Comparison of ENCODE assay signal across 12 cellular contexts in genomic region chr17:61757168-61757567, GRCh38.
A peak's percentile ranks its signal among the peaks of the same experiment; 100 is the strongest.
DNase-seq lines count a peak whose midpoint lies in the region; ATAC-seq, FAIRE-seq and TF ChIP-seq lines count a peak whose summit lies in the region.
"Had no signal": no experiment of that assay in that cellular context is flagged by ENCODE, and none has a peak within 500 bp of the region (broad histone marks: within the 10 kb centered on the region; RNA-seq: fewer than 3 reads in every experiment).

No MANE protein-coding gene starts in this region.

- FAIRE-seq in GM12891 (lab: Jason Lieb, UNC) = peak; percentile 59

- intact Hi-C loops in Right ventricle myocardium superior (cut with DNase I) = no loop called here

- TF ChIP-seq POLR2A in GM12891 (IDR thresholded peaks at IDR 0.05; ENCODE audit: low read depth, low read length) = no peak

- DNase-seq in GM12891 (ENCODE audit: insufficient read length, low spot score) (no peak), NCI-H2107 treated with DMSO at 0.1 percent for 48 hours (lab: John Stamatoyannopoulos, UW; ENCODE audit: unreplicated experiment) (peak; percentile 43), NCI-H2081 treated with DMSO at 0.1 percent for 48 hours (lab: John Stamatoyannopoulos, UW) (no peak), Right ventricle myocardium superior (no peak), DMS153 (lab: John Stamatoyannopoulos, UW) (no peak)
- DNase-seq: activated T-cell treated with anti-CD3 and anti-CD28 coated beads, Interleukin-2, amount 50 U/mL, for 4 hours; hypothalamus; NCI-H187; stimulated activated CD4-positive, alpha-beta T cell treated with anti-CD3 and anti-CD28 coated beads, Interleukin-12 subunit alpha, Interleukin-12 subunit beta, amount 100 ng/mL, for 4 hours had no signal

- ATAC-seq in GM19463 (IDR thresholded peaks at IDR 0.05; ENCODE audit: unreplicated experiment) (peak; percentile 61), HG02970 (IDR thresholded peaks at IDR 0.05; ENCODE audit: low FRiP score, unreplicated experiment) (peak; percentile 68), HG03025 (IDR thresholded peaks at IDR 0.05; ENCODE audit: low FRiP score, unreplicated experiment) (no peak), Right ventricle myocardium superior (ENCODE audit: poor library complexity) (no peak)
- ATAC-seq: activated T-cell treated with anti-CD3 and anti-CD28 coated beads, Interleukin-2, amount 50 U/mL, for 4 hours had no signal

TF ChIP-seq in GM12891, 5 proteins besides CTCF, POLR2A, EP300 and RAD21:
- TF ChIP-seq POU2F2 (IDR thresholded peaks at IDR 0.05; ENCODE audit: low read depth, low read length) = no peak
- no peak for TF ChIP-seq SPI1 (IDR thresholded peaks at IDR 0.05; ENCODE audit: low read depth, low read length)
- no peak for TF ChIP-seq PAX5 (IDR thresholded peaks at IDR 0.05; ENCODE audit: insufficient read depth, low read length, severe bottlenecking)
- TF ChIP-seq TAF1 (IDR thresholded peaks at IDR 0.05; ENCODE audit: low read depth, low read length) = no peak
- no peak for TF ChIP-seq POLR2AphosphoS5 (IDR thresholded peaks at IDR 0.05; ENCODE audit: low read depth, low read length)

Comparison
In these comparisons a context has a peak if more than half of its experiments do, and no peak if none do; other contexts are left out.
1. ATAC-seq: peak in GM19463 (single experiment) and HG02970 (single experiment); none in HG03025 (single experiment) and Right ventricle myocardium superior (single experiment).